ENCODE assay signal across 2 cellular contexts in genomic region chr16:86292942-86293341, GRCh38.
TF ChIP-seq lines count a peak whose summit lies in the region.

No MANE protein-coding gene starts in this region.

TF ChIP-seq in IMR-90, 13 proteins besides CTCF, POLR2A, EP300 and RAD21 (continued from another document):
- TF ChIP-seq SMC3 (IDR thresholded peaks at IDR 0.05; ENCODE audit: low read depth, low read length) = no peak
- no peak for TF ChIP-seq CEBPB (IDR thresholded peaks at IDR 0.05; ENCODE audit: low read depth, low read length)
- TF ChIP-seq MAFK (IDR thresholded peaks at IDR 0.05; ENCODE audit: low read depth, low read length) = no peak
- no peak for TF ChIP-seq ELK1 (IDR thresholded peaks at IDR 0.05; ENCODE audit: borderline replicate concordance, low read depth, low read length)
- no peak for TF ChIP-seq FOS (IDR thresholded peaks at IDR 0.05; ENCODE audit: low read depth, low read length)
- TF ChIP-seq CHD1 (IDR thresholded peaks at IDR 0.05; ENCODE audit: low read depth, low read length) = no peak
- TF ChIP-seq RCOR1 (IDR thresholded peaks at IDR 0.05; ENCODE audit: insufficient replicate concordance, low read length) = no peak
- TF ChIP-seq MXI1 (IDR thresholded peaks at IDR 0.05; ENCODE audit: borderline replicate concordance, low read depth, low read length) = no peak
- TF ChIP-seq, protein P1, sequence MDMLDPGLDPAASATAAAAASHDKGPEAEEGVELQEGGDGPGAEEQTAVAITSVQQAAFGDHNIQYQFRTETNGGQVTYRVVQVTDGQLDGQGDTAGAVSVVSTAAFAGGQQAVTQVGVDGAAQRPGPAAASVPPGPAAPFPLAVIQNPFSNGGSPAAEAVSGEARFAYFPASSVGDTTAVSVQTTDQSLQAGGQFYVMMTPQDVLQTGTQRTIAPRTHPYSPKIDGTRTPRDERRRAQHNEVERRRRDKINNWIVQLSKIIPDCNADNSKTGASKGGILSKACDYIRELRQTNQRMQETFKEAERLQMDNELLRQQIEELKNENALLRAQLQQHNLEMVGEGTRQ (IDR thresholded peaks at IDR 0.05; ENCODE audit: low read depth, low read length) = no peak
- no peak for TF ChIP-seq MAZ (IDR thresholded peaks at IDR 0.05; ENCODE audit: borderline replicate concordance, low read depth, low read length)

TF ChIP-seq in HEK293T, 16 proteins besides CTCF, POLR2A, EP300 and RAD21:
- TF ChIP-seq, protein P2, sequence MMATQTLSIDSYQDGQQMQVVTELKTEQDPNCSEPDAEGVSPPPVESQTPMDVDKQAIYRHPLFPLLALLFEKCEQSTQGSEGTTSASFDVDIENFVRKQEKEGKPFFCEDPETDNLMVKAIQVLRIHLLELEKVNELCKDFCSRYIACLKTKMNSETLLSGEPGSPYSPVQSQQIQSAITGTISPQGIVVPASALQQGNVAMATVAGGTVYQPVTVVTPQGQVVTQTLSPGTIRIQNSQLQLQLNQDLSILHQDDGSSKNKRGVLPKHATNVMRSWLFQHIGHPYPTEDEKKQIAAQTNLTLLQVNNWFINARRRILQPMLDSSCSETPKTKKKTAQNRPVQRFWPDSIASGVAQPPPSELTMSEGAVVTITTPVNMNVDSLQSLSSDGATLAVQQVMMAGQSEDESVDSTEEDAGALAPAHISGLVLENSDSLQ (IDR thresholded peaks at IDR 0.05) = no peak
- TF ChIP-seq TARDBP (IDR thresholded peaks at IDR 0.05) (no peak), FOXK2 (IDR thresholded peaks at IDR 0.05) (no peak), L3MBTL2 (conservative IDR thresholded peaks at IDR 0.05) (no peak), ARNT (IDR thresholded peaks at IDR 0.05) (no peak), FOXM1 (IDR thresholded peaks at IDR 0.05; ENCODE audit: borderline replicate concordance) (no peak), SUZ12 (IDR thresholded peaks at IDR 0.05) (no peak), SP1 (IDR thresholded peaks at IDR 0.05) (no peak), FOXA1 (IDR thresholded peaks at IDR 0.05) (no peak), ZNF384 (IDR thresholded peaks at IDR 0.05) (no peak), ELF4 (IDR thresholded peaks at IDR 0.05) (no peak), BHLHE40 (IDR thresholded peaks at IDR 0.05; ENCODE audit: borderline replicate concordance) (no peak), HDGF (IDR thresholded peaks at IDR 0.05; ENCODE audit: borderline replicate concordance) (no peak)
